Comparison of ENCODE assay signal across 8 cellular contexts in the genomic region with DNA sequence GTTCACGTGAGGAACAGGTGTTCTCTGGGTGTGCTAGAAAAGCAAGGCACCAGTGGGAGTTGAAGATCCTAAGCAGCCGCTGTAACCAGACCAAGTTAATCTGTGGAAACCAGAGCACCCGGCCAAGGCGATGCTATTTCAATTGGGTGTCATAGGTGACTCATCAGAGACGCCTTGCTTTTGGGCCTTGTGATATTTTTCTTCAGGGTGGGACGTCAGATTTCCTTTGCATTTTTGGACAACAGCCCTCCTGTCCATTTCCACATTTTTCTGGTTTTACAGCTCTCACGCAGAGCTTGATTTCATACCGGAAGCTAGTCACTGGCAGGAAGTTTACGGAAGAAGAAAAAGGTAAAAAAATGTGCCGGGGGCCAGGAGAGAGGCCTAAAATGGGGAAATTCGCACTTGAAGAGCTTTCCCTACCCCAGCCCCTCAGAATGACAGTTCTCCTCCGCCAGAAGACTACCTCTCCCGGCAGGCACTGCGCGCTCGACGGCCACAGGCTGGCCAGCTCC. TPM values are rescaled to one million over a fixed set of nuclear protein-coding genes. Genes with fewer than 3 reads are reported as not detected.
DNase-seq lines count a peak whose midpoint lies in the region; TF ChIP-seq lines count a peak whose summit lies in the region.

No MANE protein-coding gene starts in this region.

- peak overlapping the region; percentile 63 for H2AFZ ChIP-seq in ACC112 (ENCODE audit: low read length, unreplicated experiment)

- H3K9me3 Mint-ChIP-seq in HFFc6 (no peaks in the 10 kb centered on the region), type B pancreatic cell (no peaks in the 10 kb centered on the region)

- H3K27ac Mint-ChIP-seq in HFFc6: peak overlapping the region; percentile 87
- H3K27ac Mint-ChIP-seq in type B pancreatic cell: peak overlapping the region; percentile 76

- intact Hi-C loops in ascending aorta (cut with DNase I): loop anchor here (5.0 kb wide), 1 partner anchor 655 kb away; the partner anchor contains the start of gene SUCLG2

- H3K4me3 ChIP-seq in ACC112 (ENCODE audit: low read depth, low read length): peak overlapping the region; percentile 93
- peak overlapping the region; percentile 55 to 85 for H3K4me3 ChIP-seq in ascending aorta

- H3K4me3 Mint-ChIP-seq in HFFc6: peak overlapping the region; percentile 92
- peak overlapping the region; percentile 93 for H3K4me3 Mint-ChIP-seq in type B pancreatic cell

- H3K27me3 Mint-ChIP-seq in HFFc6 (ENCODE audit: insufficient read depth) (peaks cover 4% of the 10 kb centered on the region; the same call in 1 of the 2 replicates), type B pancreatic cell (peaks cover 41% of the 10 kb centered on the region)

- H3K27ac ChIP-seq in ACC112 (ENCODE audit: low read depth, low read length): peak overlapping the region; percentile 80
- no peak overlapping the region for H3K27ac ChIP-seq in ascending aorta
- peak overlapping the region; percentile 49 for H3K27ac ChIP-seq in layer of hippocampus (ENCODE audit: low read depth, low read length)

- H3K79me2 ChIP-seq in ACC112 (ENCODE audit: control insufficient read depth, insufficient read depth, low read length, unreplicated experiment): peaks cover 20% of the 10 kb centered on the region

- H3K9me3 ChIP-seq in ascending aorta: no peaks in the 10 kb centered on the region

- H3K27me3 ChIP-seq in ACC112 (ENCODE audit: insufficient read depth, low read length): no peaks in the 10 kb centered on the region
- no peaks in the 10 kb centered on the region for H3K27me3 ChIP-seq in ascending aorta
- H3K27me3 ChIP-seq in layer of hippocampus (ENCODE audit: control insufficient read depth, insufficient read depth, low read length): no peaks in the 10 kb centered on the region

- no peaks in the 10 kb centered on the region for H3K36me3 Mint-ChIP-seq in HFFc6 (ENCODE audit: low read depth)
- no peaks in the 10 kb centered on the region for H3K36me3 Mint-ChIP-seq in type B pancreatic cell

- peaks cover 22% of the 10 kb centered on the region for H3K4me1 ChIP-seq in ACC112 (ENCODE audit: control insufficient read depth, insufficient read depth, low read length, unreplicated experiment)
- H3K4me1 ChIP-seq in ascending aorta: peaks cover 0 to 5% of the 10 kb centered on the region in 2 donors

- DNase-seq in HFFc6 (no peak), ascending aorta (ENCODE audit: low spot score in 2 of 2) (peak in 1 of 2 donors; percentile 75), type B pancreatic cell (ENCODE audit: extremely low spot score, unreplicated experiment) (no peak), mucosa of gallbladder (ENCODE audit: low spot score) (no peak), kidney glomerular epithelial cell (lab: John Stamatoyannopoulos, UW) (no peak), epidermal melanocyte (ENCODE audit: insufficient read length, low spot score) (no peak)

- H3K4me1 Mint-ChIP-seq in HFFc6 (ENCODE audit: low read depth) (peaks cover 26% of the 10 kb centered on the region), type B pancreatic cell (ENCODE audit: unreplicated experiment) (peaks cover 3% of the 10 kb centered on the region)

- H3K36me3 ChIP-seq in ACC112 (ENCODE audit: insufficient read depth, low read length): no peaks in the 10 kb centered on the region
- no peaks in the 10 kb centered on the region for H3K36me3 ChIP-seq in ascending aorta

- TF ChIP-seq CTCF in HFFc6 (IDR thresholded peaks at IDR 0.05) (no peak), ascending aorta (IDR thresholded peaks at IDR 0.05) (no peak), type B pancreatic cell (conservative IDR thresholded peaks at IDR 0.05) (no peak)

RNA-seq across cellular contexts. Expression of gene KBTBD8, which starts 0.5 kb away (rescaled TPM):
- total RNA-seq in HFFc6 (2021; fragmentation: NEBNext Ultra II Directional; extraction: Animal tissue kit (Norgen Biotek cat#: 25700)): 1 to 10 TPM; 1.3 to 2.4 (median 1.7) TPM
- total RNA-seq in ascending aorta (not detected), type B pancreatic cell (ENCODE audit: low replicate concordance) (4.8 and 5.6 TPM in 2 replicates), mucosa of gallbladder (3.7 TPM)

Comparison
In these comparisons a context has a peak if more than half of its experiments do, and no peak if none do; other contexts are left out.
1. H3K27ac ChIP-seq: peak in ACC112 (single experiment) and layer of hippocampus (single experiment); none in ascending aorta (0 of 2).